ENCODE assay signal across 35 cellular contexts in the genomic region with DNA sequence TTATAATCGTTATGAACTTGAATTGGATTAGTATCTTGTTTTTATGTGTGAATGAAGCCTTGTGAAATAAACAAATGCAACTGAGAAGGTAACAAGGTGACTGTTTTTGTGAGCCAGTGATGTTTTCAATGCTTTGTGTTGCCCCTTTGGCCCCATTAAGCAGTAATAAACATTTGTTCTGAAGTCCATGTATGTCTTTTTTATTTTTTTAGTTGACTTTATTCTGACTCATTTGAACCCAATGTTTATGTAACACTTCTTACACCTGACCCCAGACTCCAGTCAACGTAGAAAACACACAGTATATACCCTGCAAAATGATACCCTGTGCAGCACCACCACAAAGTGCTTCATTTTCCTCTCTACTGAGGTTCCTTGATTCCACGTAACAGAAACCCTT.
"Had no signal": no experiment of that assay in that cellular context is flagged by ENCODE, and none has a peak within 500 bp of the region (broad histone marks: within the 10 kb centered on the region; RNA-seq: fewer than 3 reads in every experiment).

No MANE protein-coding gene starts in this region.

- H3K36me3 Mint-ChIP-seq: brain, neural progenitor cell had no signal

- DNase-seq: activated CD4-positive, alpha-beta memory T cell treated with anti-CD3 and anti-CD28 coated beads for 36 hours; activated CD4-positive, alpha-beta T cell treated with anti-CD3 and anti-CD28 coated beads, Interleukin-2, amount 10 ng/mL, durations not matched to agents 24 days and 14 days; activated CD4-positive, CD25-positive, alpha-beta regulatory T cell treated with anti-CD3 and anti-CD28 coated beads, Interleukin-2, amount 50 U/mL, for 72 hours; activated CD8-positive, alpha-beta memory T cell treated with anti-CD3 and anti-CD28 coated beads, Interleukin-2, amount 50 U/mL, for 4 hours; activated effector memory CD4-positive, alpha-beta T cell treated with anti-CD3 and anti-CD28 coated beads, Interleukin-2, amount 50 U/mL, for 16 hours; activated naive CD4-positive, alpha-beta T cell treated with anti-CD3 and anti-CD28 coated beads, Interleukin-2, amount 10 ng/mL, durations not matched to agents 7 days and 5 days; activated naive CD8-positive, alpha-beta T cell treated with anti-CD3 and anti-CD28 coated beads, Interleukin-2, amount 10 ng/mL, durations not matched to agents 7 days and 5 days; activated T-cell treated with anti-CD3 and anti-CD28 coated beads, Interleukin-2, amount 50 U/mL, for 1 hour; cerebellar nuclear complex; dorsolateral prefrontal cortex; effector memory CD4-positive, alpha-beta T cell; erythroblast; immature natural killer cell; midbrain; naive thymus-derived CD8-positive, alpha-beta T cell; occipital lobe; psoas muscle; spleen; stimulated activated naive CD8-positive, alpha-beta T cell treated with anti-CD3 and anti-CD28 coated beads, Interleukin-15, Interleukin-2, amounts not matched to agents 100 U/mL and 50 U/mL, for 24 hours; T-helper 17 cell; T1000; testis; upper lobe of left lung had no signal

- H3K79me2 ChIP-seq: hepatocyte had no signal

- ATAC-seq: gastroesophageal sphincter; naive thymus-derived CD8-positive, alpha-beta T cell; psoas muscle; stimulated activated naive CD8-positive, alpha-beta T cell treated with anti-CD3 and anti-CD28 coated beads, Interleukin-15, Interleukin-2, amounts not matched to agents 100 U/mL and 50 U/mL, for 24 hours; T-helper 17 cell had no signal

- H3K36me3 ChIP-seq: ascending aorta, cardiac muscle cell, gastroesophageal sphincter, neural progenitor cell, upper lobe of left lung had no signal

- H3K9me3 ChIP-seq: ascending aorta, gastroesophageal sphincter, psoas muscle, right atrium auricular region, spleen, testis, upper lobe of left lung, vagina had no signal

- H3K4me1 Mint-ChIP-seq: brain had no signal

- H3K4me3 ChIP-seq: ascending aorta, cardiac muscle cell, coronary artery, dorsolateral prefrontal cortex, gastroesophageal sphincter, hepatocyte, neural progenitor cell, psoas muscle, right atrium auricular region, spleen, testis, upper lobe of left lung, vagina had no signal

- H3K4me2 ChIP-seq: hepatocyte, neural progenitor cell had no signal

- H3K27ac Mint-ChIP-seq: activated CD4-positive, alpha-beta memory T cell treated with anti-CD3 and anti-CD28 coated beads for 36 hours; activated CD4-positive, alpha-beta T cell treated with anti-CD3 and anti-CD28 coated beads, Interleukin-2, amount 10 ng/mL, durations not matched to agents 24 days and 14 days; activated naive CD4-positive, alpha-beta T cell treated with anti-CD3 and anti-CD28 coated beads, Interleukin-2, amount 10 ng/mL, durations not matched to agents 7 days and 5 days; activated naive CD8-positive, alpha-beta T cell treated with anti-CD3 and anti-CD28 coated beads, Interleukin-2, amount 10 ng/mL, durations not matched to agents 7 days and 5 days; activated T-helper 1 cell treated with anti-CD3 and anti-CD28 coated beads, Interleukin-12 subunit alpha, Interleukin-12 subunit beta, Interleukin-2, Interleukin-4 antibody, amounts not matched to agents 30 ng/mL and 10 ng/mL and 1 ng/mL, durations not matched to agents 14 hours and 24 hours and 36 hours; brain; immature natural killer cell; memory B cell; neural progenitor cell; T-helper 17 cell had no signal

- H3K4me3 Mint-ChIP-seq: activated CD4-positive, alpha-beta memory T cell treated with anti-CD3 and anti-CD28 coated beads for 36 hours; activated CD4-positive, alpha-beta T cell treated with anti-CD3 and anti-CD28 coated beads, Interleukin-2, amount 10 ng/mL, durations not matched to agents 24 days and 14 days; activated naive CD4-positive, alpha-beta T cell treated with anti-CD3 and anti-CD28 coated beads, Interleukin-2, amount 10 ng/mL, durations not matched to agents 7 days and 5 days; activated naive CD8-positive, alpha-beta T cell treated with anti-CD3 and anti-CD28 coated beads, Interleukin-2, amount 10 ng/mL, durations not matched to agents 7 days and 5 days; activated T-helper 1 cell treated with anti-CD3 and anti-CD28 coated beads, Interleukin-12 subunit alpha, Interleukin-12 subunit beta, Interleukin-2, Interleukin-4 antibody, amounts not matched to agents 30 ng/mL and 10 ng/mL and 1 ng/mL, durations not matched to agents 14 hours and 24 hours and 36 hours; brain; immature natural killer cell; memory B cell; naive thymus-derived CD8-positive, alpha-beta T cell; neural progenitor cell; T-helper 17 cell had no signal

- H3K9me3 Mint-ChIP-seq: activated CD4-positive, alpha-beta memory T cell treated with anti-CD3 and anti-CD28 coated beads for 36 hours; activated CD4-positive, alpha-beta T cell treated with anti-CD3 and anti-CD28 coated beads, Interleukin-2, amount 10 ng/mL, durations not matched to agents 24 days and 14 days; activated naive CD4-positive, alpha-beta T cell treated with anti-CD3 and anti-CD28 coated beads, Interleukin-2, amount 10 ng/mL, durations not matched to agents 7 days and 5 days; activated naive CD8-positive, alpha-beta T cell treated with anti-CD3 and anti-CD28 coated beads, Interleukin-2, amount 10 ng/mL, durations not matched to agents 7 days and 5 days; activated T-helper 1 cell treated with anti-CD3 and anti-CD28 coated beads, Interleukin-12 subunit alpha, Interleukin-12 subunit beta, Interleukin-2, Interleukin-4 antibody, amounts not matched to agents 30 ng/mL and 10 ng/mL and 1 ng/mL, durations not matched to agents 14 hours and 24 hours and 36 hours; brain; immature natural killer cell; memory B cell; naive thymus-derived CD8-positive, alpha-beta T cell; neural progenitor cell had no signal

- H3K9ac ChIP-seq: neural progenitor cell, parathyroid adenoma had no signal

- H3K4me1 ChIP-seq: testis had no signal

- H3K27me3 Mint-ChIP-seq: activated CD4-positive, alpha-beta memory T cell treated with anti-CD3 and anti-CD28 coated beads for 36 hours; activated CD4-positive, alpha-beta T cell treated with anti-CD3 and anti-CD28 coated beads, Interleukin-2, amount 10 ng/mL, durations not matched to agents 24 days and 14 days; activated naive CD4-positive, alpha-beta T cell treated with anti-CD3 and anti-CD28 coated beads, Interleukin-2, amount 10 ng/mL, durations not matched to agents 7 days and 5 days; activated naive CD8-positive, alpha-beta T cell treated with anti-CD3 and anti-CD28 coated beads, Interleukin-2, amount 10 ng/mL, durations not matched to agents 7 days and 5 days; memory B cell; naive thymus-derived CD8-positive, alpha-beta T cell; T-helper 17 cell had no signal

- H3K27me3 ChIP-seq: ascending aorta, cardiac muscle cell, dorsolateral prefrontal cortex, gastroesophageal sphincter, hepatocyte, neural progenitor cell, right atrium auricular region, spleen, testis, upper lobe of left lung, vagina had no signal

- H3K27ac ChIP-seq: ascending aorta, cardiac muscle cell, coronary artery, gastroesophageal sphincter, hepatocyte, neural progenitor cell, parathyroid adenoma, psoas muscle, right atrium auricular region, spleen, testis, upper lobe of left lung, vagina had no signal

- H2AFZ ChIP-seq: hepatocyte, neural progenitor cell, parathyroid adenoma had no signal
